ENCODE assay signal across 9 cellular contexts in genomic region chr2:98280376-98281102, GRCh38.
A peak's percentile ranks its signal among the peaks of the same experiment; 100 is the strongest.
DNase-seq lines count a peak whose midpoint lies in the region; ATAC-seq, FAIRE-seq and TF ChIP-seq lines count a peak whose summit lies in the region.
"Had no signal": no experiment of that assay in that cellular context is flagged by ENCODE, and none has a peak within 500 bp of the region (broad histone marks: within the 10 kb centered on the region; RNA-seq: fewer than 3 reads in every experiment).

No MANE protein-coding gene starts in this region.

- H3K4me3 ChIP-seq in pancreas (no peak overlapping the region), SK-N-SH (ENCODE audit: low read depth in 2 of 2, low read length in 1 of 2) (no peak overlapping the region)
- H3K4me3 ChIP-seq: psoas muscle had no signal

- no peaks in the 10 kb centered on the region for H4K20me1 ChIP-seq in SK-N-SH (ENCODE audit: insufficient read depth)

- no peak overlapping the region for H3K9ac ChIP-seq in SK-N-SH

- 43 to 45% methylated on average over 18 of the region's 18 CpGs for WGBS in pancreas, 2 donors
- WGBS in SK-N-SH (ENCODE audit: low lambda C conversion rate) = 62% methylated on average over 11 of the region's 18 CpGs

- no peaks in the 10 kb centered on the region for H3K9me3 ChIP-seq in pancreas
- H3K9me3 ChIP-seq in SK-N-SH = no peaks in the 10 kb centered on the region
- H3K9me3 ChIP-seq: psoas muscle had no signal

- H2AFZ ChIP-seq in SK-N-SH (ENCODE audit: low read depth) = no peak overlapping the region

- ATAC-seq in GM18909 (IDR thresholded peaks at IDR 0.05; ENCODE audit: poor library complexity, unreplicated experiment) = peak; percentile 67
- peak; percentile 71 to 92 (median 86) for ATAC-seq in pancreas
- ATAC-seq in GM18867 (IDR thresholded peaks at IDR 0.05; ENCODE audit: unreplicated experiment) = no peak
- ATAC-seq: psoas muscle had no signal

- no peaks in the 10 kb centered on the region for H3K27me3 ChIP-seq in pancreas
- H3K27me3 ChIP-seq in SK-N-SH (ENCODE audit: insufficient read depth) = no peaks in the 10 kb centered on the region; the same call in 1 of the 2 replicates

- H3K9me2 ChIP-seq in SK-N-SH = no peaks in the 10 kb centered on the region

- POLR2A ChIA-PET in SK-N-SH (lab: Yijun Ruan, JAX) = no interaction called here

- no peaks in the 10 kb centered on the region for H3K36me3 ChIP-seq in pancreas
- no peaks in the 10 kb centered on the region for H3K36me3 ChIP-seq in SK-N-SH (replicated peaks in 1 of 2; ENCODE audit: control insufficient read depth in 1 of 2, insufficient read depth in 2 of 2, low read length in 1 of 2)

- TF ChIP-seq RAD21 in SK-N-SH (IDR thresholded peaks at IDR 0.05; ENCODE audit: low read length) = no peak

- H3K27ac ChIP-seq in pancreas (peak overlapping the region; percentile 19 to 57 (median 36)), caudate nucleus (ENCODE audit: low read depth, low read length) (no peak overlapping the region), SK-N-SH (ENCODE audit: low read depth in 2 of 2, low read length in 1 of 2) (no peak overlapping the region)
- H3K27ac ChIP-seq: psoas muscle had no signal

- CTCF ChIA-PET in SK-N-SH (lab: Yijun Ruan, JAX) = interaction anchor here (4.2 kb wide), 1 partner anchor 11 kb away, joined by 26 read pairs; no protein-coding TSS in a partner anchor

- no peaks in the 10 kb centered on the region for H3K79me2 ChIP-seq in SK-N-SH (ENCODE audit: insufficient read depth)

- TF ChIP-seq EP300 in SK-N-SH (IDR thresholded peaks at IDR 0.05; ENCODE audit: borderline replicate concordance in 1 of 2, low read depth in 1 of 2, low read length in 1 of 2) = no peak

- TF ChIP-seq CTCF in pancreas (IDR thresholded peaks at IDR 0.05) (no peak), SK-N-SH (IDR thresholded peaks at IDR 0.05) (no peak)

- no peak for FAIRE-seq in pancreas (lab: Jason Lieb, UNC)

- H3K4me1 ChIP-seq in pancreas (no peaks in the 10 kb centered on the region), SK-N-SH (ENCODE audit: control insufficient read depth in 1 of 2, insufficient read depth in 2 of 2, low read depth in 1 of 2, low read length in 1 of 2) (peaks cover 0 to 9% of the 10 kb centered on the region in 2 experiments; a peak in 1 of 4 replicates)
- H3K4me1 ChIP-seq: psoas muscle had no signal

- H3F3A ChIP-seq in SK-N-SH (replicated peaks; ENCODE audit: insufficient read depth) = no peaks in the 10 kb centered on the region

- H3K4me2 ChIP-seq in SK-N-SH = no peak overlapping the region

- intact Hi-C loops in pancreas (cut with DNase I) = no loop called here

- DNase-seq in NCI-H82 (lab: John Stamatoyannopoulos, UW) (peak; percentile 75), glomerular visceral epithelial cell (ENCODE audit: extremely low spot score) (peak; percentile 82), pancreas (peak in 3 of 6 donors; percentile 14 to 34 (median 26)), caudate nucleus (lab: John Stamatoyannopoulos, UW) (no peak), SK-N-SH (no peak), NCI-H1694 (lab: John Stamatoyannopoulos, UW) (no peak)
- DNase-seq: psoas muscle had no signal

TF ChIP-seq in SK-N-SH, 30 proteins besides CTCF, POLR2A, EP300 and RAD21:
- TF ChIP-seq IRF3 (IDR thresholded peaks at IDR 0.05; ENCODE audit: low read depth, low read length) = no peak
- no peak for TF ChIP-seq USF2 (IDR thresholded peaks at IDR 0.05; ENCODE audit: borderline replicate concordance, low read depth, low read length)
- TF ChIP-seq FOXJ3 (CRISPR knock-in tag; IDR thresholded peaks at IDR 0.05) = no peak
- TF ChIP-seq GATA2 (CRISPR knock-in tag; IDR thresholded peaks at IDR 0.05) = no peak
- no peak for TF ChIP-seq NRF1 (IDR thresholded peaks at IDR 0.05; ENCODE audit: low read depth, low read length)
- TF ChIP-seq FOXM1 (IDR thresholded peaks at IDR 0.05; ENCODE audit: low read depth) = no peak
- TF ChIP-seq ELF1 (IDR thresholded peaks at IDR 0.05) = no peak
- no peak for TF ChIP-seq PBX3 (IDR thresholded peaks at IDR 0.05)
- no peak for TF ChIP-seq TCF12 (IDR thresholded peaks at IDR 0.05)
- no peak for TF ChIP-seq NFIC (IDR thresholded peaks at IDR 0.05; ENCODE audit: borderline replicate concordance)
- TF ChIP-seq SIN3A (IDR thresholded peaks at IDR 0.05; ENCODE audit: borderline replicate concordance, low read depth, low read length) = no peak
- no peak for TF ChIP-seq TEAD4 (IDR thresholded peaks at IDR 0.05; ENCODE audit: borderline replicate concordance, insufficient read depth)
- TF ChIP-seq EZH2phosphoT487 (IDR thresholded peaks at IDR 0.05; ENCODE audit: borderline replicate concordance, low read depth) = no peak
- TF ChIP-seq USF1 (IDR thresholded peaks at IDR 0.05; ENCODE audit: borderline replicate concordance, low read depth) = no peak
- no peak for TF ChIP-seq MXI1 (IDR thresholded peaks at IDR 0.05; ENCODE audit: low read depth, low read length)
- TF ChIP-seq CHD2 (IDR thresholded peaks at IDR 0.05; ENCODE audit: low read length, partially characterized antibody) = no peak
- no peak for TF ChIP-seq MEF2A (IDR thresholded peaks at IDR 0.05; ENCODE audit: borderline replicate concordance, low read depth)
- no peak for TF ChIP-seq YY1 (IDR thresholded peaks at IDR 0.05; ENCODE audit: low read depth)

Comparison
In these comparisons a context has a peak if more than half of its experiments do, and no peak if none do; other contexts are left out.
1. DNase-seq: peak in NCI-H82 (single experiment) and glomerular visceral epithelial cell (single experiment); none in caudate nucleus (0 of 61), SK-N-SH (single experiment) and NCI-H1694 (single experiment).
2. H3K27ac ChIP-seq: peak in pancreas (4 of 4); none in caudate nucleus (single experiment) and SK-N-SH (0 of 2).